In genomic region chr22:32676196-32676595, GRCh38 we compare ENCODE assay signal across 18 cellular contexts.
DNase-seq lines count a peak whose midpoint lies in the region; ATAC-seq, FAIRE-seq and TF ChIP-seq lines count a peak whose summit lies in the region.
"Had no signal": no experiment of that assay in that cellular context is flagged by ENCODE, and none has a peak within 500 bp of the region (broad histone marks: within the 10 kb centered on the region; RNA-seq: fewer than 3 reads in every experiment).

No MANE protein-coding gene starts in this region.

- TF ChIP-seq POLR2A in stomach (IDR thresholded peaks at IDR 0.05): no peak

- TF ChIP-seq EP300 in stomach (IDR thresholded peaks at IDR 0.05): no peak

- H3K27me3 ChIP-seq in left ventricle myocardium inferior (ENCODE audit: low read depth) (peaks cover 10% of the 10 kb centered on the region), upper lobe of right lung (no peaks in the 10 kb centered on the region), stomach (no peaks in the 10 kb centered on the region)

- H3K36me3 ChIP-seq in left ventricle myocardium inferior (no peaks in the 10 kb centered on the region), upper lobe of right lung (no peaks in the 10 kb centered on the region), stomach (no peaks in the 10 kb centered on the region)

- peaks cover 18% of the 10 kb centered on the region for H3K4me1 ChIP-seq in left ventricle myocardium inferior
- H3K4me1 ChIP-seq in upper lobe of right lung: no peaks in the 10 kb centered on the region
- H3K4me1 ChIP-seq in stomach: peaks cover 0 to 16% (median 6%) of the 10 kb centered on the region in 4 donors

- TF ChIP-seq CTCF in left ventricle myocardium inferior (IDR thresholded peaks at IDR 0.05; ENCODE audit: borderline replicate concordance) (no peak), upper lobe of right lung (IDR thresholded peaks at IDR 0.05) (no peak), stomach (IDR thresholded peaks at IDR 0.05) (no peak)

- no peaks in the 10 kb centered on the region for H3K9me3 ChIP-seq in left ventricle myocardium inferior (replicated peaks)
- no peaks in the 10 kb centered on the region for H3K9me3 ChIP-seq in upper lobe of right lung
- H3K9me3 ChIP-seq in stomach: no peaks in the 10 kb centered on the region

- ATAC-seq in left cardiac atrium (peak; percentile 55 to 89), upper lobe of right lung (peak; percentile 35)
- ATAC-seq: Panc1 had no signal

- WGBS in stomach, 5 donors: 36 to 62% (median 42%) methylated on average over 4 of the region's 4 CpGs

- DNase-seq in left cardiac atrium (no peak), left ventricle myocardium inferior (no peak), RCC 7860 (ENCODE audit: low spot score) (peak; percentile 21), kidney tubule cell (ENCODE audit: low spot score) (peak; percentile 64), upper lobe of right lung (no peak), MV-4-11 (lab: John Stamatoyannopoulos, UW) (no peak), stomach (no peak), hippocampal formation (lab: John Stamatoyannopoulos, UW) (no peak)
- DNase-seq: COR-L47, DMS153, EL, NCI-H1092, NCI-H2081 treated with DMSO at 0.1 percent for 48 hours, NCI-H524, SIG-M5 had no signal

- intact Hi-C loops in left cardiac atrium (cut with DNase I) (no loop called here), left ventricle myocardium inferior (cut with micrococcal nuclease) (no loop called here), upper lobe of right lung (cut with DNase I) (no loop called here), stomach (cut with DNase I; ENCODE audit: low total_unique reads) (no loop called here)

- no peak for FAIRE-seq in RCC 7860 (lab: Jason Lieb, UNC)
- FAIRE-seq: GM19239, H1 had no signal

- H3K27ac ChIP-seq in left ventricle myocardium inferior (replicated peaks) (no peak overlapping the region), upper lobe of right lung (no peak overlapping the region), stomach (no peak overlapping the region)

- H3K4me3 ChIP-seq in left ventricle myocardium inferior (no peak overlapping the region), upper lobe of right lung (no peak overlapping the region), stomach (no peak overlapping the region)

Comparison
In these comparisons a context has a peak if more than half of its experiments do, and no peak if none do; other contexts are left out.
1. DNase-seq: peak in RCC 7860 (single experiment) and kidney tubule cell (single experiment); none in left cardiac atrium (single experiment), left ventricle myocardium inferior (single experiment), upper lobe of right lung (single experiment), MV-4-11 (single experiment), stomach (single experiment) and hippocampal formation (0 of 2).